In genomic region chr2:46430992-46431391, GRCh38 we compare ENCODE assay signal across 23 cellular contexts. TPM values are rescaled to one million over a fixed set of nuclear protein-coding genes. Genes with fewer than 3 reads are reported as not detected.
DNase-seq lines count a peak whose midpoint lies in the region; ATAC-seq and TF ChIP-seq lines count a peak whose summit lies in the region.
"Had no signal": no experiment of that assay in that cellular context is flagged by ENCODE, and none has a peak within 500 bp of the region (broad histone marks: within the 10 kb centered on the region; RNA-seq: fewer than 3 reads in every experiment).

No MANE protein-coding gene starts in this region.

- H3K4me2 ChIP-seq in MM.1S (ENCODE audit: low read depth, low read length): no peak overlapping the region

- TF ChIP-seq CTCF in MM.1S (IDR thresholded peaks at IDR 0.05; ENCODE audit: low read length) (no peak), type B pancreatic cell (conservative IDR thresholded peaks at IDR 0.05) (no peak)

- DNase-seq in T-helper 2 cell treated with Interferon-gamma antibody and Interleukin-4, amounts not matched to agents 5 μg/mL and 100 μg/mL, for 36 hours (ENCODE audit: low spot score): no peak
- DNase-seq in T-helper 2 cell: no peak
- DNase-seq in MM.1S: peak; percentile 65
- no peak for DNase-seq in central memory CD8-positive, alpha-beta T cell (ENCODE audit: low spot score in 2 of 2)
- no peak for DNase-seq in type B pancreatic cell (ENCODE audit: extremely low spot score, unreplicated experiment)
- no peak for DNase-seq in activated CD8-positive, alpha-beta memory T cell treated with anti-CD3 and anti-CD28 coated beads, Interleukin-2, amount 10 ng/mL, durations not matched to agents 7 days and 5 days
- DNase-seq: GF-D8, MV-4-11, NCI-H1417, NCI-H1930, NCI-H2171, NCI-H446 treated with DMSO at 0.1 percent for 48 hours, OCI-M1, SHP77 treated with DMSO at 0.1 percent for 48 hours had no signal

- H2AFZ ChIP-seq in MM.1S (ENCODE audit: low read length): no peak overlapping the region

- H3K9ac ChIP-seq in MM.1S (ENCODE audit: low read length): no peak overlapping the region

- ATAC-seq in central memory CD8-positive, alpha-beta T cell (replicated peaks; ENCODE audit: extremely low read depth, poor library complexity, severe bottlenecking): peak; percentile 75
- no peak for ATAC-seq in HG03460 (IDR thresholded peaks at IDR 0.05; ENCODE audit: unreplicated experiment)
- no peak for ATAC-seq in activated CD8-positive, alpha-beta memory T cell treated with anti-CD3 and anti-CD28 coated beads, Interleukin-2, amount 10 ng/mL, durations not matched to agents 7 days and 5 days
- no peak for ATAC-seq in HG03108 (IDR thresholded peaks at IDR 0.05; ENCODE audit: unreplicated experiment)
- ATAC-seq: SK-N-SH treated with all-trans-retinoic acid at 6 μM for 48 hours had no signal

- H3K4me1 ChIP-seq in MM.1S (ENCODE audit: low read length): peaks cover 12% of the 10 kb centered on the region
- H3K4me1 ChIP-seq: BE2C had no signal

- H3K9me3 Mint-ChIP-seq in T-helper 2 cell treated with Interferon-gamma antibody and Interleukin-4, amounts not matched to agents 5 μg/mL and 100 μg/mL, for 36 hours: peaks cover 3% of the 10 kb centered on the region
- no peaks in the 10 kb centered on the region for H3K9me3 Mint-ChIP-seq in central memory CD8-positive, alpha-beta T cell
- no peaks in the 10 kb centered on the region for H3K9me3 Mint-ChIP-seq in type B pancreatic cell
- peaks cover 2% of the 10 kb centered on the region for H3K9me3 Mint-ChIP-seq in activated CD8-positive, alpha-beta memory T cell treated with anti-CD3 and anti-CD28 coated beads, Interleukin-2, amount 10 ng/mL, durations not matched to agents 7 days and 5 days (ENCODE audit: low read depth)

- no peaks in the 10 kb centered on the region for H3K36me3 ChIP-seq in MM.1S (replicated peaks; ENCODE audit: insufficient read depth, low read length)
- H3K36me3 ChIP-seq: BE2C had no signal

- H3K4me3 ChIP-seq in MM.1S (ENCODE audit: low read length): no peak overlapping the region

- H3K4me3 Mint-ChIP-seq in T-helper 2 cell treated with Interferon-gamma antibody and Interleukin-4, amounts not matched to agents 5 μg/mL and 100 μg/mL, for 36 hours: peak overlapping the region; percentile 8
- H3K4me3 Mint-ChIP-seq in central memory CD8-positive, alpha-beta T cell: peak overlapping the region; percentile 36
- H3K4me3 Mint-ChIP-seq in type B pancreatic cell: peak overlapping the region; percentile 5
- no peak overlapping the region for H3K4me3 Mint-ChIP-seq in activated CD8-positive, alpha-beta memory T cell treated with anti-CD3 and anti-CD28 coated beads, Interleukin-2, amount 10 ng/mL, durations not matched to agents 7 days and 5 days

- H4K20me1 ChIP-seq in MM.1S (ENCODE audit: insufficient read depth, low read length): no peaks in the 10 kb centered on the region

- peak overlapping the region; percentile 29 for H3K27ac Mint-ChIP-seq in T-helper 2 cell treated with Interferon-gamma antibody and Interleukin-4, amounts not matched to agents 5 μg/mL and 100 μg/mL, for 36 hours
- peak overlapping the region; percentile 78 for H3K27ac Mint-ChIP-seq in central memory CD8-positive, alpha-beta T cell (ENCODE audit: low read depth)
- peak overlapping the region; percentile 42 for H3K27ac Mint-ChIP-seq in type B pancreatic cell
- no peak overlapping the region for H3K27ac Mint-ChIP-seq in activated CD8-positive, alpha-beta memory T cell treated with anti-CD3 and anti-CD28 coated beads, Interleukin-2, amount 10 ng/mL, durations not matched to agents 7 days and 5 days

- CTCF ChIA-PET in activated CD8-positive, alpha-beta memory T cell treated with anti-CD3 and anti-CD28 coated beads, Interleukin-2, amount 10 ng/mL, durations not matched to agents 7 days and 5 days (lab: Charles Lee): interaction anchor here (1.2 kb wide), 1 partner anchor 33 kb away, joined by 4 read pairs; no protein-coding TSS in a partner anchor

- H3K27ac ChIP-seq in MM.1S (ENCODE audit: low read length): no peak overlapping the region
- H3K27ac ChIP-seq: 22Rv1 had no signal

- no peaks in the 10 kb centered on the region for H3K27me3 Mint-ChIP-seq in T-helper 2 cell treated with Interferon-gamma antibody and Interleukin-4, amounts not matched to agents 5 μg/mL and 100 μg/mL, for 36 hours (ENCODE audit: low read depth)
- H3K27me3 Mint-ChIP-seq in central memory CD8-positive, alpha-beta T cell: no peaks in the 10 kb centered on the region
- H3K27me3 Mint-ChIP-seq in type B pancreatic cell: no peaks in the 10 kb centered on the region
- no peaks in the 10 kb centered on the region for H3K27me3 Mint-ChIP-seq in activated CD8-positive, alpha-beta memory T cell treated with anti-CD3 and anti-CD28 coated beads, Interleukin-2, amount 10 ng/mL, durations not matched to agents 7 days and 5 days

- H3K4me1 Mint-ChIP-seq in T-helper 2 cell treated with Interferon-gamma antibody and Interleukin-4, amounts not matched to agents 5 μg/mL and 100 μg/mL, for 36 hours (ENCODE audit: low read depth): peaks cover 54% of the 10 kb centered on the region
- H3K4me1 Mint-ChIP-seq in central memory CD8-positive, alpha-beta T cell: peaks cover 47% of the 10 kb centered on the region
- peaks cover 6% of the 10 kb centered on the region for H3K4me1 Mint-ChIP-seq in type B pancreatic cell (ENCODE audit: unreplicated experiment)
- H3K4me1 Mint-ChIP-seq in activated CD8-positive, alpha-beta memory T cell treated with anti-CD3 and anti-CD28 coated beads, Interleukin-2, amount 10 ng/mL, durations not matched to agents 7 days and 5 days: peaks cover 22% of the 10 kb centered on the region

- H3K27me3 ChIP-seq in MM.1S (replicated peaks; ENCODE audit: insufficient read depth, low read length): peaks cover 12% of the 10 kb centered on the region
- H3K27me3 ChIP-seq: BE2C had no signal

- 0 out of 2 replicates have a peak, but pooled peaks cover 3% of the 10 kb centered on the region for H3F3A ChIP-seq in MM.1S (ENCODE audit: insufficient read depth, low read length)

- no peaks in the 10 kb centered on the region for H3K9me3 ChIP-seq in MM.1S (replicated peaks; ENCODE audit: insufficient read depth, low read length)
- H3K9me3 ChIP-seq: BE2C had no signal

- H3K79me2 ChIP-seq in MM.1S (ENCODE audit: low read length): no peaks in the 10 kb centered on the region

- no peaks in the 10 kb centered on the region for H3K9me2 ChIP-seq in MM.1S (replicated peaks; ENCODE audit: insufficient read depth, low read length)

- H3K36me3 Mint-ChIP-seq in T-helper 2 cell treated with Interferon-gamma antibody and Interleukin-4, amounts not matched to agents 5 μg/mL and 100 μg/mL, for 36 hours (ENCODE audit: low read depth): peaks cover 1% of the 10 kb centered on the region
- H3K36me3 Mint-ChIP-seq in central memory CD8-positive, alpha-beta T cell (ENCODE audit: insufficient read depth): no peaks in the 10 kb centered on the region
- H3K36me3 Mint-ChIP-seq in type B pancreatic cell: no peaks in the 10 kb centered on the region
- no peaks in the 10 kb centered on the region for H3K36me3 Mint-ChIP-seq in activated CD8-positive, alpha-beta memory T cell treated with anti-CD3 and anti-CD28 coated beads, Interleukin-2, amount 10 ng/mL, durations not matched to agents 7 days and 5 days

RNA-seq across cellular contexts. Expression of gene TMEM247, which starts 48.4 kb away (rescaled TPM):
- not detected in 2 replicates for total RNA-seq in type B pancreatic cell (ENCODE audit: low replicate concordance)
- total RNA-seq in activated CD8-positive, alpha-beta memory T cell treated with anti-CD3 and anti-CD28 coated beads, Interleukin-2, amount 10 ng/mL, durations not matched to agents 7 days and 5 days: not detected
- total RNA-seq: Daoy, H1, HepG2, RPMI7951 had no signal
